23 cellular contexts compared by ENCODE assay signal in the genomic region with DNA sequence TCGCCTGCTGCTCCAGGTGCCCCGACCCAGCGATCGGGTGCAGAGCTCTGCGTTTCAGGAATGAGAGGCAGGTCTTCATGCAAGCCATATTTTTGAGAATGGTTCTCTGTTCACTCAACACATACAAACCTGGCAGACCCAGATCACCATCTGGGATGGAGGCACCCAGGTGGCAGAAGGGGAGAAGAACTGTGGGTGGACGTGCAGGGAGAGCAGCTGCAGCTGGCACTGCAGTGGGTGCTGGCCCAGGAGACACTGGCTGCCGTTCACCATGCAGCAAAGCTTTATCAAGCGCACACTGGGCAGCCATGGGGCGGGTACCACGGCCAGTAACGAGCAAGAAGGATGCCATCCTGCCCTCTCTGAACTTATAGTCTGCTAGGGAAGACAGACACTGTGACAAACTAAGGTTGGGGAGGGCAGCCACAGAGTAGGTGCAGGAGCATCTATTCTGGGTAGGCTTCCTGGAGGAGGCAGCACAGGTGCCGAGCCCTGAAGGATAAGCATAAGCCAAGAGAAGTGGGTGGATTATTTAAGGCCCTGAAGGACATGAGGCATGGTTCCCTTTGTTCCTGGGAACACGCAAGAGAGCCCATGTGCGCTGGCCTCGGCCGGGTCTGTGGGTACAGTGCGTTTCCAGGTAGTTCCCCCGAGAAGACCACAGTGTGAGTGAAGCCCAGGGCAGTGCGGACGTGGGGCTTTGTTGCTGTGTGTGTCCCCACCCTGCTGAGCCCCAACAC. TPM values are rescaled to one million over a fixed set of nuclear protein-coding genes. Genes with fewer than 3 reads are reported as not detected.
"Had no signal": no experiment of that assay in that cellular context is flagged by ENCODE, and none has a peak within 500 bp of the region (broad histone marks: within the 10 kb centered on the region; RNA-seq: fewer than 3 reads in every experiment).

No MANE protein-coding gene starts in this region.

- H3K27ac Mint-ChIP-seq: activated B cell treated with CpG ODN at 0.5 μM for 24 hours; activated CD4-positive, alpha-beta memory T cell treated with anti-CD3 and anti-CD28 coated beads, Interleukin-2, amount 10 ng/mL, durations not matched to agents 7 days and 5 days; activated CD8-positive, alpha-beta memory T cell treated with anti-CD3 and anti-CD28 coated beads, Interleukin-2, amount 10 ng/mL, durations not matched to agents 7 days and 5 days; stimulated activated naive CD8-positive, alpha-beta T cell treated with anti-CD3 and anti-CD28 coated beads, Interleukin-15, amount 100 ng/mL, for 72 hours had no signal

- H3K36me3 ChIP-seq: pancreas, right lobe of liver had no signal

- H3K27me3 Mint-ChIP-seq: activated B cell treated with CpG ODN at 0.5 μM for 24 hours; activated CD4-positive, alpha-beta memory T cell treated with anti-CD3 and anti-CD28 coated beads, Interleukin-2, amount 10 ng/mL, durations not matched to agents 7 days and 5 days; activated CD8-positive, alpha-beta memory T cell treated with anti-CD3 and anti-CD28 coated beads, Interleukin-2, amount 10 ng/mL, durations not matched to agents 7 days and 5 days; central memory CD8-positive, alpha-beta T cell; stimulated activated naive CD8-positive, alpha-beta T cell treated with anti-CD3 and anti-CD28 coated beads, Interleukin-15, amount 100 ng/mL, for 72 hours had no signal

- H3K4me1 ChIP-seq: heart right ventricle, pancreas, right lobe of liver had no signal

- H3K4me3 Mint-ChIP-seq: activated B cell treated with CpG ODN at 0.5 μM for 24 hours; activated CD4-positive, alpha-beta memory T cell treated with anti-CD3 and anti-CD28 coated beads, Interleukin-2, amount 10 ng/mL, durations not matched to agents 7 days and 5 days; activated CD8-positive, alpha-beta memory T cell treated with anti-CD3 and anti-CD28 coated beads, Interleukin-2, amount 10 ng/mL, durations not matched to agents 7 days and 5 days; central memory CD8-positive, alpha-beta T cell; stimulated activated naive CD8-positive, alpha-beta T cell treated with anti-CD3 and anti-CD28 coated beads, Interleukin-15, amount 100 ng/mL, for 72 hours had no signal

- ATAC-seq: activated CD8-positive, alpha-beta memory T cell treated with anti-CD3 and anti-CD28 coated beads, Interleukin-2, amount 10 ng/mL, durations not matched to agents 7 days and 5 days; pancreas; right lobe of liver; stimulated activated naive CD8-positive, alpha-beta T cell treated with anti-CD3 and anti-CD28 coated beads, Interleukin-15, amount 100 ng/mL, for 72 hours had no signal

- H3K27me3 ChIP-seq: esophagus muscularis mucosa, heart right ventricle, pancreas, right lobe of liver had no signal

- DNase-seq: activated B cell treated with CpG ODN at 0.5 μM for 24 hours; activated CD4-positive, alpha-beta memory T cell treated with anti-CD3 and anti-CD28 coated beads, Interleukin-2, amount 10 ng/mL, durations not matched to agents 7 days and 5 days; activated CD4-positive, alpha-beta T cell treated with anti-CD3 and anti-CD28 coated beads for 48 hours; activated CD8-positive, alpha-beta memory T cell treated with anti-CD3 and anti-CD28 coated beads, Interleukin-2, amount 10 ng/mL, durations not matched to agents 7 days and 5 days; activated naive CD4-positive, alpha-beta T cell; cortex of kidney; effector CD4-positive, alpha-beta T cell; heart right ventricle; left ventricle myocardium superior; right lobe of liver; small intestine; stimulated activated CD4-positive, alpha-beta T cell treated with anti-CD3 and anti-CD28 coated beads, Interleukin-4, amount 100 ng/mL, for 1 hour; stimulated activated naive CD8-positive, alpha-beta T cell treated with anti-CD3 and anti-CD28 coated beads, Interleukin-15, amount 100 ng/mL, for 72 hours; trophoblast cell had no signal

- H3K36me3 Mint-ChIP-seq: activated CD8-positive, alpha-beta memory T cell treated with anti-CD3 and anti-CD28 coated beads, Interleukin-2, amount 10 ng/mL, durations not matched to agents 7 days and 5 days had no signal

- H3K9me3 ChIP-seq: esophagus muscularis mucosa, heart right ventricle, pancreas, right lobe of liver had no signal

- H3K27ac ChIP-seq: heart right ventricle, pancreas, right lobe of liver had no signal

- H3K4me3 ChIP-seq: esophagus muscularis mucosa, heart right ventricle, pancreas, right lobe of liver had no signal

- FAIRE-seq: endothelial cell of umbilical vein, pancreas, small intestine, TTC549 had no signal

- H3K4me1 Mint-ChIP-seq: activated B cell treated with CpG ODN at 0.5 μM for 24 hours; activated CD4-positive, alpha-beta memory T cell treated with anti-CD3 and anti-CD28 coated beads, Interleukin-2, amount 10 ng/mL, durations not matched to agents 7 days and 5 days; activated CD8-positive, alpha-beta memory T cell treated with anti-CD3 and anti-CD28 coated beads, Interleukin-2, amount 10 ng/mL, durations not matched to agents 7 days and 5 days; central memory CD8-positive, alpha-beta T cell; stimulated activated naive CD8-positive, alpha-beta T cell treated with anti-CD3 and anti-CD28 coated beads, Interleukin-15, amount 100 ng/mL, for 72 hours had no signal

- H3K9me3 Mint-ChIP-seq: activated B cell treated with CpG ODN at 0.5 μM for 24 hours; activated CD4-positive, alpha-beta memory T cell treated with anti-CD3 and anti-CD28 coated beads, Interleukin-2, amount 10 ng/mL, durations not matched to agents 7 days and 5 days; central memory CD8-positive, alpha-beta T cell; stimulated activated naive CD8-positive, alpha-beta T cell treated with anti-CD3 and anti-CD28 coated beads, Interleukin-15, amount 100 ng/mL, for 72 hours had no signal

RNA-seq across cellular contexts. Expression of gene FCN2, which starts 46.2 kb away (rescaled TPM):
- total RNA-seq: activated B cell treated with CpG ODN at 0.5 μM for 24 hours; activated CD4-positive, alpha-beta memory T cell treated with anti-CD3 and anti-CD28 coated beads, Interleukin-2, amount 10 ng/mL, durations not matched to agents 7 days and 5 days; activated CD8-positive, alpha-beta memory T cell treated with anti-CD3 and anti-CD28 coated beads, Interleukin-2, amount 10 ng/mL, durations not matched to agents 7 days and 5 days; endothelial cell of umbilical vein; esophagus muscularis mucosa; kidney epithelial cell; left ventricle myocardium superior; mononuclear cell; T-helper 2 cell treated with Interferon-gamma antibody and Interleukin-4, amounts not matched to agents 100 ng/mL and 5 ng/mL, for 36 hours; temporal lobe had no signal
